16 cellular contexts compared by ENCODE assay signal in the genomic region with DNA sequence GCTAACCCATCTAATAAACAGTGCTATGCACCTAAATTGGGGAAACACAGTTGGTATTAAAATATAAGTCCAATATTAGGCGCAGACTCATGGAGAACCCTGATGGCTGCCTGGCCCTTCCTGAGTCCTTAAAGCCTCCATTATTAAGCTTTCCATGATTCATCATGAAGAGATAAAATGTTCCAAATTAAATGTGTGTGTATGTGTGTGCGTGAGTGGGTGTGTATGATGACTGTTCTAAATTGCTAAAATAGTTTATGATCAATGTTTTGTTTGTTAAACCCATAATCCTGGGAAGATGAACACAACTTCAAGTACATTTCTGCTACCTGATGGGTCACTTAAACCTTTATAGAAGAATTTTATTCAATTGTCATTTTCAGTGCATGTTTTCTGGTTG. TPM values are rescaled to one million over a fixed set of nuclear protein-coding genes. Genes with fewer than 3 reads are reported as not detected.
A peak's percentile ranks its signal among the peaks of the same experiment; 100 is the strongest.
DNase-seq lines count a peak whose midpoint lies in the region; ATAC-seq, FAIRE-seq and TF ChIP-seq lines count a peak whose summit lies in the region.
"Had no signal": no experiment of that assay in that cellular context is flagged by ENCODE, and none has a peak within 500 bp of the region (broad histone marks: within the 10 kb centered on the region; RNA-seq: fewer than 3 reads in every experiment).

No MANE protein-coding gene starts in this region.

- H2BK12ac ChIP-seq in H1 (ENCODE audit: low read depth, low read length) = no peak overlapping the region

- H3K27ac Mint-ChIP-seq in activated CD4-positive, alpha-beta T cell treated with anti-CD3 and anti-CD28 coated beads, Interleukin-2, amount 10 ng/mL, durations not matched to agents 7 days and 5 days = no peak overlapping the region
- H3K27ac Mint-ChIP-seq: CD4-positive, alpha-beta T cell had no signal

- no peaks in the 10 kb centered on the region for H3K27me3 Mint-ChIP-seq in activated CD4-positive, alpha-beta T cell treated with anti-CD3 and anti-CD28 coated beads, Interleukin-2, amount 10 ng/mL, durations not matched to agents 7 days and 5 days
- H3K27me3 Mint-ChIP-seq: CD4-positive, alpha-beta T cell had no signal

- H3K18ac ChIP-seq in H1 (ENCODE audit: extremely low read depth, low read length) = no peak overlapping the region

- no peak overlapping the region for H4K5ac ChIP-seq in H1 (ENCODE audit: insufficient read length, low read depth, low read length)

- CTCF ChIA-PET in H1 (lab: Charles Lee; ENCODE audit: partially characterized antibody) = interaction anchor here (1.7 kb wide), 1 partner anchor 14 kb away, joined by 8 read pairs; no protein-coding TSS in a partner anchor
- CTCF ChIA-PET in activated CD4-positive, alpha-beta T cell treated with anti-CD3 and anti-CD28 coated beads, Interleukin-2, amount 10 ng/mL, durations not matched to agents 7 days and 5 days (lab: Charles Lee) = interaction anchor here (2.0 kb wide), 1 partner anchor 13 kb away, joined by 11 read pairs; no protein-coding TSS in a partner anchor
- CTCF ChIA-PET in RWPE1 (lab: Yijun Ruan, JAX) = interaction anchor here (0.5 to 0.6 kb wide), 4 partner anchors 12 to 359 kb away, joined by 3 read pairs; partner anchors contain the start of gene TMCC2

- no peaks in the 10 kb centered on the region for H3K9me3 ChIP-seq in H1 (ENCODE audit: insufficient read depth in 2 of 2, low read depth in 1 of 2, low read length in 1 of 2)
- H3K9me3 ChIP-seq in left ventricle myocardium inferior (replicated peaks) = no peaks in the 10 kb centered on the region
- H3K9me3 ChIP-seq: BLaER1 treated with 17β-estradiol and CSF1 and Interleukin-3, amounts not matched to agents 10 nM and 100 nM had no signal

- H2BK120ac ChIP-seq in H1 (replicated peaks; ENCODE audit: low read depth, low read length) = no peak overlapping the region

- peaks cover 2% of the 10 kb centered on the region for H3K4me1 Mint-ChIP-seq in activated CD4-positive, alpha-beta T cell treated with anti-CD3 and anti-CD28 coated beads, Interleukin-2, amount 10 ng/mL, durations not matched to agents 7 days and 5 days

- no peak overlapping the region for H3K9ac ChIP-seq in H1 (replicated peaks in 1 of 4; ENCODE audit: extremely low read depth in 1 of 4, low read depth in 3 of 4, low read length in 3 of 4)
- H3K9ac ChIP-seq: BLaER1 treated with 17β-estradiol and CSF1 and Interleukin-3, amounts not matched to agents 10 nM and 100 nM had no signal

- no peaks in the 10 kb centered on the region for H3K23me2 ChIP-seq in H1 (ENCODE audit: low read depth, low read length)

- no peak overlapping the region for H3K4me2 ChIP-seq in H1 (ENCODE audit: insufficient read depth in 1 of 2, low read depth in 2 of 2, low read length in 2 of 2)
- H3K4me2 ChIP-seq: BLaER1 treated with 17β-estradiol and CSF1 and Interleukin-3, amounts not matched to agents 10 nM and 100 nM had no signal

- no peak overlapping the region for H3K23ac ChIP-seq in H1 (ENCODE audit: insufficient read length)

- H3K79me2 ChIP-seq in H1 (ENCODE audit: control insufficient read depth in 1 of 2, insufficient read depth in 2 of 2, low read length in 2 of 2) = no peaks in the 10 kb centered on the region

- TF ChIP-seq POLR2A in H1 (IDR thresholded peaks at IDR 0.05; ENCODE audit: control extremely low read depth in 1 of 2, low read depth in 2 of 2, low read length in 2 of 2) = no peak

- H4K20me1 ChIP-seq in H1 (replicated peaks in 1 of 2; ENCODE audit: control insufficient read depth in 1 of 2, insufficient read depth in 2 of 2, low read length in 2 of 2) = no peaks in the 10 kb centered on the region
- H4K20me1 ChIP-seq: BLaER1 treated with 17β-estradiol and CSF1 and Interleukin-3, amounts not matched to agents 10 nM and 100 nM had no signal

- no peak for ATAC-seq in HG03196 (IDR thresholded peaks at IDR 0.05; ENCODE audit: unreplicated experiment)
- ATAC-seq: GM12878 had no signal

- no peak for TF ChIP-seq CTCF in D721Med (IDR thresholded peaks at IDR 0.05; ENCODE audit: insufficient read depth, missing control alignments)
- no peak for TF ChIP-seq CTCF in HL-60 (IDR thresholded peaks at IDR 0.05; ENCODE audit: insufficient read depth, low read length)
- no peak for TF ChIP-seq CTCF in H1 (IDR thresholded peaks at IDR 0.05; ENCODE audit: control extremely low read depth in 1 of 3, insufficient read depth in 1 of 3, low read depth in 1 of 3, low read length in 3 of 3)
- TF ChIP-seq CTCF in fibroblast of mammary gland (conservative IDR thresholded peaks at IDR 0.05; ENCODE audit: control insufficient read depth, insufficient read depth, low read depth, low read length) = no peak
- TF ChIP-seq CTCF in RWPE1 (conservative IDR thresholded peaks at IDR 0.05; ENCODE audit: low read depth) = no peak
- TF ChIP-seq CTCF in left ventricle myocardium inferior (IDR thresholded peaks at IDR 0.05; ENCODE audit: borderline replicate concordance) = no peak

- no peak overlapping the region for H2BK15ac ChIP-seq in H1 (ENCODE audit: low read length)

- no peak overlapping the region for H2BK20ac ChIP-seq in H1 (ENCODE audit: low read length)

- POLR2A ChIA-PET in H1 (lab: Charles Lee; ENCODE audit: partially characterized antibody) (no interaction called here), RWPE1 (lab: Yijun Ruan, JAX; ENCODE audit: low non-redundant PET) (no interaction called here)
- POLR2A ChIA-PET in activated CD4-positive, alpha-beta T cell treated with anti-CD3 and anti-CD28 coated beads, Interleukin-2, amount 10 ng/mL, durations not matched to agents 7 days and 5 days (lab: Charles Lee) = no interaction called here

- H3K4ac ChIP-seq in H1 (replicated peaks; ENCODE audit: insufficient read length, low read depth, low read length) = no peak overlapping the region

- peak overlapping the region; percentile 46 for H3K56ac ChIP-seq in H1 (replicated peaks; ENCODE audit: insufficient read length, low read depth, low read length)

- H3K14ac ChIP-seq in H1 (ENCODE audit: insufficient read length) = no peak overlapping the region

- H4K91ac ChIP-seq in H1 (replicated peaks; ENCODE audit: insufficient read length, low read length) = no peak overlapping the region

- no peaks in the 10 kb centered on the region for H3K9me3 Mint-ChIP-seq in activated CD4-positive, alpha-beta T cell treated with anti-CD3 and anti-CD28 coated beads, Interleukin-2, amount 10 ng/mL, durations not matched to agents 7 days and 5 days
- H3K9me3 Mint-ChIP-seq: CD4-positive, alpha-beta T cell had no signal

- no peaks in the 10 kb centered on the region for H3K79me1 ChIP-seq in H1 (ENCODE audit: low read depth, low read length)

- no peaks in the 10 kb centered on the region for H3K36me3 Mint-ChIP-seq in activated CD4-positive, alpha-beta T cell treated with anti-CD3 and anti-CD28 coated beads, Interleukin-2, amount 10 ng/mL, durations not matched to agents 7 days and 5 days (ENCODE audit: low read depth)

- H3K36me3 ChIP-seq in H1 (ENCODE audit: control insufficient read depth in 2 of 4, insufficient read depth in 4 of 4, low read length in 3 of 4) = no peaks in the 10 kb centered on the region
- H3K36me3 ChIP-seq in left ventricle myocardium inferior = no peaks in the 10 kb centered on the region
- H3K36me3 ChIP-seq: BLaER1 treated with 17β-estradiol and CSF1 and Interleukin-3, amounts not matched to agents 10 nM and 100 nM had no signal

- no peak overlapping the region for H2AK5ac ChIP-seq in H1 (ENCODE audit: low read depth, low read length)

- intact Hi-C loops in left ventricle myocardium inferior (cut with micrococcal nuclease) = no loop called here

- H2AFZ ChIP-seq in H1 (ENCODE audit: low read length) = no peak overlapping the region

- WGBS in H1 (ENCODE audit: extremely low coverage in 1 of 2, insufficient coverage in 1 of 2, insufficient read length in 1 of 2, insufficient replicate concordance in 2 of 2, low coverage in 1 of 2, low lambda C conversion rate in 2 of 2, missing lambda C conversion rate in 1 of 2), 2 experiments = 96% methylated on average over 2 of the region's 2 CpGs; no CpG with 5 or more reads in 1 of the 2 experiments

- H2BK5ac ChIP-seq in H1 (ENCODE audit: low read depth, low read length) = no peak overlapping the region

- DNase-seq in D721Med (ENCODE audit: insufficient read length, low spot score) (no peak), HL-60 (ENCODE audit: low read depth in 1 of 2, low spot score in 1 of 2) (no peak), H1 (ENCODE audit: low read depth in 1 of 2, low spot score in 2 of 2) (no peak), fibroblast of mammary gland (ENCODE audit: low read depth) (peak; percentile 36), RWPE1 (ENCODE audit: low spot score) (no peak), left ventricle myocardium inferior (no peak)
- no peak for DNase-seq in activated CD4-positive, alpha-beta T cell treated with anti-CD3 and anti-CD28 coated beads, Interleukin-2, amount 10 ng/mL, durations not matched to agents 7 days and 5 days
- DNase-seq: ACHN; Calu3; CD4-positive, alpha-beta T cell; DMS79; H7 had no signal

- TF ChIP-seq EP300 in H1 (IDR thresholded peaks at IDR 0.05; ENCODE audit: borderline replicate concordance in 1 of 2, low read depth in 2 of 2, low read length in 2 of 2) = no peak

- H3K4me3 ChIP-seq in HL-60 (replicated peaks; ENCODE audit: insufficient read depth, low read length) (no peak overlapping the region), H1 (ENCODE audit: extremely low read depth in 1 of 4, insufficient read depth in 2 of 4, low read depth in 3 of 4, low read length in 4 of 4) (no peak overlapping the region), fibroblast of mammary gland (ENCODE audit: control insufficient read depth, low read depth, low read length) (no peak overlapping the region), left ventricle myocardium inferior (no peak overlapping the region)
- H3K4me3 ChIP-seq: BLaER1 treated with 17β-estradiol and CSF1 and Interleukin-3, amounts not matched to agents 10 nM and 100 nM; GM12878 had no signal

- FAIRE-seq in D721Med (lab: Jason Lieb, UNC) (peak; percentile 6), H1 (lab: Jason Lieb, UNC) (no peak)
- FAIRE-seq: GM12878, GM18507 had no signal

- H4K8ac ChIP-seq in H1 (ENCODE audit: extremely low read depth, insufficient read depth, low read length) = no peak overlapping the region

- H3K4me1 ChIP-seq in H1 (replicated peaks in 1 of 4; ENCODE audit: control insufficient read depth in 3 of 4, insufficient read depth in 4 of 4, low read length in 3 of 4) = no peaks in the 10 kb centered on the region
- peaks cover 3% of the 10 kb centered on the region for H3K4me1 ChIP-seq in left ventricle myocardium inferior

- H3K27me3 ChIP-seq in HL-60 (ENCODE audit: insufficient read depth, poor library complexity, severe bottlenecking) = no peaks in the 10 kb centered on the region
- H3K27me3 ChIP-seq in H1 (replicated peaks in 1 of 4; ENCODE audit: control insufficient read depth in 3 of 4, extremely low read depth in 1 of 4, insufficient read depth in 3 of 4, low read length in 3 of 4) = peaks cover 0 to 2% (median 0%) of the 10 kb centered on the region in 4 experiments; a peak in 1 of 7 replicates
- no peaks in the 10 kb centered on the region for H3K27me3 ChIP-seq in left ventricle myocardium inferior (ENCODE audit: low read depth)
- H3K27me3 ChIP-seq: BLaER1 treated with 17β-estradiol and CSF1 and Interleukin-3, amounts not matched to agents 10 nM and 100 nM had no signal

- peak overlapping the region; percentile 64 for H3K27ac ChIP-seq in HL-60 (replicated peaks)
- H3K27ac ChIP-seq in H1 (ENCODE audit: low read depth, low read length) = no peak overlapping the region
- no peak overlapping the region for H3K27ac ChIP-seq in RWPE1
- no peak overlapping the region for H3K27ac ChIP-seq in left ventricle myocardium inferior (replicated peaks)
- H3K27ac ChIP-seq: BLaER1 treated with 17β-estradiol and CSF1 and Interleukin-3, amounts not matched to agents 10 nM and 100 nM had no signal

- no peak for TF ChIP-seq RAD21 in H1 (IDR thresholded peaks at IDR 0.05 in 1 of 2, conservative IDR thresholded peaks at IDR 0.05 in 1 of 2; ENCODE audit: low read depth in 2 of 2, low read length in 2 of 2)

- no peak overlapping the region for H3K4me3 Mint-ChIP-seq in activated CD4-positive, alpha-beta T cell treated with anti-CD3 and anti-CD28 coated beads, Interleukin-2, amount 10 ng/mL, durations not matched to agents 7 days and 5 days
- H3K4me3 Mint-ChIP-seq: CD4-positive, alpha-beta T cell had no signal

RNA-seq across cellular contexts. Expression of gene RBBP5, which starts 6.3 kb away (rescaled TPM):
- 20.4 and 21.5 TPM in 2 replicates for total RNA-seq in H1 (2021; fragmentation: NEBNext Ultra II Directional; extraction: Animal tissue kit (Norgen Biotek cat#: 25700))
- polyA plus RNA-seq in H1 (2011; rRNA removed) = 6.7 and 7.6 TPM in 2 replicates
- polyA plus RNA-seq in H1 (2011; cell fraction: cytosol; rRNA removed) = 15.5 TPM
- polyA plus RNA-seq in H1 (2011; cell fraction: nucleus; rRNA removed) = 3.6 TPM
- polyA plus RNA-seq in H1 (2012, experiment 1 of 2) = 8.4 to 12.3 TPM (median 10.8 TPM) in 4 replicates
- polyA plus RNA-seq in H1 (2012, experiment 2 of 2) = 1.8 TPM
- 10.5 TPM for polyA plus RNA-seq in H1 (2013, experiment 1 of 2)
- polyA plus RNA-seq in H1 (2013, experiment 2 of 2) = 11.2 TPM
- polyA minus RNA-seq in H1 (2011; rRNA and poly(A)+ RNA removed) = 21.0 and 21.4 TPM in 2 replicates
- polyA minus RNA-seq in H1 (2011; cell fraction: cytosol; rRNA and poly(A)+ RNA removed) = 11.5 TPM
- polyA minus RNA-seq in H1 (2011; cell fraction: nucleus; rRNA and poly(A)+ RNA removed) = 7.6 TPM
- 10 to 100 TPM; 22.2 to 24.7 TPM for total RNA-seq in activated CD4-positive, alpha-beta T cell treated with anti-CD3 and anti-CD28 coated beads, Interleukin-2, amount 10 ng/mL, durations not matched to agents 7 days and 5 days
- 10.3 TPM for total RNA-seq in left ventricle myocardium inferior

RNA-seq across cellular contexts. Expression of gene TMEM81, which starts 43.8 kb away (rescaled TPM):
- total RNA-seq in H1 (2021; fragmentation: NEBNext Ultra II Directional; extraction: Animal tissue kit (Norgen Biotek cat#: 25700)) = 5.8 and 5.9 TPM in 2 replicates
- polyA plus RNA-seq in H1 (2011; rRNA removed) = 1.3 and 2.1 TPM in 2 replicates
- polyA plus RNA-seq in H1 (2011; cell fraction: cytosol; rRNA removed) = 3.1 TPM
- 1.3 TPM for polyA plus RNA-seq in H1 (2011; cell fraction: nucleus; rRNA removed)
- polyA plus RNA-seq in H1 (2012, experiment 1 of 2) = 3.9 to 4.9 TPM (median 4.8 TPM) in 4 replicates
- 0.56 TPM for polyA plus RNA-seq in H1 (2012, experiment 2 of 2)
- 1.7 TPM for polyA plus RNA-seq in H1 (2013, experiment 1 of 2)
- polyA plus RNA-seq in H1 (2013, experiment 2 of 2) = 1.9 TPM
- 4.8 and 6.8 TPM in 2 replicates for polyA minus RNA-seq in H1 (2011; rRNA and poly(A)+ RNA removed)
- polyA minus RNA-seq in H1 (2011; cell fraction: cytosol; rRNA and poly(A)+ RNA removed) = 1.2 TPM
- polyA minus RNA-seq in H1 (2011; cell fraction: nucleus; rRNA and poly(A)+ RNA removed) = 6.8 TPM
- total RNA-seq in activated CD4-positive, alpha-beta T cell treated with anti-CD3 and anti-CD28 coated beads, Interleukin-2, amount 10 ng/mL, durations not matched to agents 7 days and 5 days = 1 to 10 TPM; 2.4 to 2.9 TPM
- total RNA-seq in left ventricle myocardium inferior = 3.1 TPM
